ENCODE assay signal across 2 cellular contexts in genomic region chr9:129716091-129716490, GRCh38.
TF ChIP-seq lines count a peak whose summit lies in the region.

No MANE protein-coding gene starts in this region.

TF ChIP-seq in SK-N-SH treated with all-trans-retinoic acid at 6 μM for 48 hours, 23 proteins besides CTCF, POLR2A, EP300 and RAD21:
- TF ChIP-seq OSR1 (CRISPR knock-in tag; IDR thresholded peaks at IDR 0.05) (no peak), ARNTL (CRISPR knock-in tag; IDR thresholded peaks at IDR 0.05; ENCODE audit: borderline replicate concordance, low read depth) (no peak), BACH2 (CRISPR knock-in tag; IDR thresholded peaks at IDR 0.05; ENCODE audit: borderline replicate concordance) (no peak), TCF4 (CRISPR knock-in tag; IDR thresholded peaks at IDR 0.05; ENCODE audit: borderline replicate concordance) (no peak), ISL1 (CRISPR knock-in tag; IDR thresholded peaks at IDR 0.05) (no peak), ZNF8 (CRISPR knock-in tag; IDR thresholded peaks at IDR 0.05) (no peak), RARB (CRISPR knock-in tag; IDR thresholded peaks at IDR 0.05) (no peak), ZNF565 (CRISPR knock-in tag; conservative IDR thresholded peaks at IDR 0.05; ENCODE audit: low read depth) (no peak), SNAI2 (CRISPR knock-in tag; IDR thresholded peaks at IDR 0.05) (no peak)
- TF ChIP-seq, protein P1, sequence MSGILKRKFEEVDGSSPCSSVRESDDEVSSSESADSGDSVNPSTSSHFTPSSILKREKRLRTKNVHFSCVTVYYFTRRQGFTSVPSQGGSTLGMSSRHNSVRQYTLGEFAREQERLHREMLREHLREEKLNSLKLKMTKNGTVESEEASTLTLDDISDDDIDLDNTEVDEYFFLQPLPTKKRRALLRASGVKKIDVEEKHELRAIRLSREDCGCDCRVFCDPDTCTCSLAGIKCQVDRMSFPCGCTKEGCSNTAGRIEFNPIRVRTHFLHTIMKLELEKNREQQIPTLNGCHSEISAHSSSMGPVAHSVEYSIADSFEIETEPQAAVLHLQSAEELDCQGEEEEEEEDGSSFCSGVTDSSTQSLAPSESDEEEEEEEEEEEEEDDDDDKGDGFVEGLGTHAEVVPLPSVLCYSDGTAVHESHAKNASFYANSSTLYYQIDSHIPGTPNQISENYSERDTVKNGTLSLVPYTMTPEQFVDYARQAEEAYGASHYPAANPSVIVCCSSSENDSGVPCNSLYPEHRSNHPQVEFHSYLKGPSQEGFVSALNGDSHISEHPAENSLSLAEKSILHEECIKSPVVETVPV (CRISPR knock-in tag; IDR thresholded peaks at IDR 0.05), result no peak
- TF ChIP-seq, protein P2, sequence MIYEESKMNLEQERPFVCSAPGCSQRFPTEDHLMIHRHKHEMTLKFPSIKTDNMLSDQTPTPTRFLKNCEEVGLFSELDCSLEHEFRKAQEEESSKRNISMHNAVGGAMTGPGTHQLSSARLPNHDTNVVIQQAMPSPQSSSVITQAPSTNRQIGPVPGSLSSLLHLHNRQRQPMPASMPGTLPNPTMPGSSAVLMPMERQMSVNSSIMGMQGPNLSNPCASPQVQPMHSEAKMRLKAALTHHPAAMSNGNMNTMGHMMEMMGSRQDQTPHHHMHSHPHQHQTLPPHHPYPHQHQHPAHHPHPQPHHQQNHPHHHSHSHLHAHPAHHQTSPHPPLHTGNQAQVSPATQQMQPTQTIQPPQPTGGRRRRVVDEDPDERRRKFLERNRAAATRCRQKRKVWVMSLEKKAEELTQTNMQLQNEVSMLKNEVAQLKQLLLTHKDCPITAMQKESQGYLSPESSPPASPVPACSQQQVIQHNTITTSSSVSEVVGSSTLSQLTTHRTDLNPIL (CRISPR knock-in tag; IDR thresholded peaks at IDR 0.05; ENCODE audit: low read depth), result no peak

TF ChIP-seq in SK-N-SH, 30 proteins besides CTCF, POLR2A, EP300 and RAD21:
- TF ChIP-seq TCF12 (IDR thresholded peaks at IDR 0.05) (no peak), GABPA (IDR thresholded peaks at IDR 0.05; ENCODE audit: low read depth) (no peak), MAX (IDR thresholded peaks at IDR 0.05; ENCODE audit: low read depth) (no peak), RCOR1 (IDR thresholded peaks at IDR 0.05; ENCODE audit: low read length) (no peak), FOXM1 (IDR thresholded peaks at IDR 0.05; ENCODE audit: low read depth) (no peak), FOXJ3 (CRISPR knock-in tag; IDR thresholded peaks at IDR 0.05) (no peak), MXI1 (IDR thresholded peaks at IDR 0.05; ENCODE audit: low read depth, low read length) (no peak), RXRA (IDR thresholded peaks at IDR 0.05; ENCODE audit: borderline replicate concordance, low read depth) (no peak), TEAD4 (IDR thresholded peaks at IDR 0.05; ENCODE audit: borderline replicate concordance, insufficient read depth) (no peak)
- TF ChIP-seq, protein P3, sequence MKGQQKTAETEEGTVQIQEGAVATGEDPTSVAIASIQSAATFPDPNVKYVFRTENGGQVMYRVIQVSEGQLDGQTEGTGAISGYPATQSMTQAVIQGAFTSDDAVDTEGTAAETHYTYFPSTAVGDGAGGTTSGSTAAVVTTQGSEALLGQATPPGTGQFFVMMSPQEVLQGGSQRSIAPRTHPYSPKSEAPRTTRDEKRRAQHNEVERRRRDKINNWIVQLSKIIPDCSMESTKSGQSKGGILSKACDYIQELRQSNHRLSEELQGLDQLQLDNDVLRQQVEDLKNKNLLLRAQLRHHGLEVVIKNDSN (IDR thresholded peaks at IDR 0.05; ENCODE audit: borderline replicate concordance, low read depth), result no peak
- TF ChIP-seq, protein P4, sequence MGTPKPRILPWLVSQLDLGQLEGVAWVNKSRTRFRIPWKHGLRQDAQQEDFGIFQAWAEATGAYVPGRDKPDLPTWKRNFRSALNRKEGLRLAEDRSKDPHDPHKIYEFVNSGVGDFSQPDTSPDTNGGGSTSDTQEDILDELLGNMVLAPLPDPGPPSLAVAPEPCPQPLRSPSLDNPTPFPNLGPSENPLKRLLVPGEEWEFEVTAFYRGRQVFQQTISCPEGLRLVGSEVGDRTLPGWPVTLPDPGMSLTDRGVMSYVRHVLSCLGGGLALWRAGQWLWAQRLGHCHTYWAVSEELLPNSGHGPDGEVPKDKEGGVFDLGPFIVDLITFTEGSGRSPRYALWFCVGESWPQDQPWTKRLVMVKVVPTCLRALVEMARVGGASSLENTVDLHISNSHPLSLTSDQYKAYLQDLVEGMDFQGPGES (IDR thresholded peaks at IDR 0.05; ENCODE audit: low read depth, low read length), result no peak
- TF ChIP-seq, protein P5, sequence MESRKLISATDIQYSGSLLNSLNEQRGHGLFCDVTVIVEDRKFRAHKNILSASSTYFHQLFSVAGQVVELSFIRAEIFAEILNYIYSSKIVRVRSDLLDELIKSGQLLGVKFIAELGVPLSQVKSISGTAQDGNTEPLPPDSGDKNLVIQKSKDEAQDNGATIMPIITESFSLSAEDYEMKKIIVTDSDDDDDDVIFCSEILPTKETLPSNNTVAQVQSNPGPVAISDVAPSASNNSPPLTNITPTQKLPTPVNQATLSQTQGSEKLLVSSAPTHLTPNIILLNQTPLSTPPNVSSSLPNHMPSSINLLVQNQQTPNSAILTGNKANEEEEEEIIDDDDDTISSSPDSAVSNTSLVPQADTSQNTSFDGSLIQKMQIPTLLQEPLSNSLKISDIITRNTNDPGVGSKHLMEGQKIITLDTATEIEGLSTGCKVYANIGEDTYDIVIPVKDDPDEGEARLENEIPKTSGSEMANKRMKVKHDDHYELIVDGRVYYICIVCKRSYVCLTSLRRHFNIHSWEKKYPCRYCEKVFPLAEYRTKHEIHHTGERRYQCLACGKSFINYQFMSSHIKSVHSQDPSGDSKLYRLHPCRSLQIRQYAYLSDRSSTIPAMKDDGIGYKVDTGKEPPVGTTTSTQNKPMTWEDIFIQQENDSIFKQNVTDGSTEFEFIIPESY (IDR thresholded peaks at IDR 0.05; ENCODE audit: borderline replicate concordance, low read depth), result no peak
